ENCODE assay signal across 16 cellular contexts in genomic region chr11:69114811-69115523, GRCh38. TPM values are rescaled to one million over a fixed set of nuclear protein-coding genes. Genes with fewer than 3 reads are reported as not detected.
DNase-seq lines count a peak whose midpoint lies in the region; ATAC-seq and TF ChIP-seq lines count a peak whose summit lies in the region.
"Had no signal": no experiment of that assay in that cellular context is flagged by ENCODE, and none has a peak within 500 bp of the region (broad histone marks: within the 10 kb centered on the region; RNA-seq: fewer than 3 reads in every experiment).

No MANE protein-coding gene starts in this region.

- TF ChIP-seq CTCF in VCaP (conservative IDR thresholded peaks at IDR 0.05): no peak; the same call in 1 of the 2 replicates
- no peak for TF ChIP-seq CTCF in thyroid gland (IDR thresholded peaks at IDR 0.05)
- TF ChIP-seq CTCF in natural killer cell (IDR thresholded peaks at IDR 0.05): no peak

- H3K4me3 ChIP-seq in thyroid gland (replicated peaks in 1 of 3): no peak overlapping the region
- H3K4me3 ChIP-seq: coronary artery had no signal

- H3K27me3 Mint-ChIP-seq in natural killer cell (ENCODE audit: low read depth in 2 of 2): no peaks in the 10 kb centered on the region
- H3K27me3 Mint-ChIP-seq: activated CD8-positive, alpha-beta T cell treated with anti-CD3 and anti-CD28 coated beads for 36 hours; activated naive CD8-positive, alpha-beta T cell; B cell had no signal

- H3K4me3 Mint-ChIP-seq in natural killer cell: no peak overlapping the region
- H3K4me3 Mint-ChIP-seq: activated CD8-positive, alpha-beta T cell treated with anti-CD3 and anti-CD28 coated beads for 36 hours; activated naive CD8-positive, alpha-beta T cell; activated T-cell treated with anti-CD3 and anti-CD28 coated beads, Interleukin-2, amount 50 U/mL, for 72 hours; B cell had no signal

- peaks cover 0 to 6% of the 10 kb centered on the region in 2 donors for H3K9me3 Mint-ChIP-seq in natural killer cell

- no peaks in the 10 kb centered on the region for H3K27me3 ChIP-seq in thyroid gland

- no peaks in the 10 kb centered on the region for H3K36me3 ChIP-seq in thyroid gland

- TF ChIP-seq RAD21 in Ishikawa (IDR thresholded peaks at IDR 0.05; ENCODE audit: low read depth): no peak

- peak; percentile 56 for ATAC-seq in left lobe of liver
- ATAC-seq in HG03159 (IDR thresholded peaks at IDR 0.05; ENCODE audit: unreplicated experiment): no peak
- ATAC-seq in natural killer cell: no peak
- ATAC-seq: activated CD8-positive, alpha-beta T cell treated with anti-CD3 and anti-CD28 coated beads for 36 hours; activated T-cell treated with anti-CD3 and anti-CD28 coated beads, Interleukin-2, amount 50 U/mL, for 72 hours had no signal

- WGBS in thyroid gland, 2 donors: 58 to 61% methylated on average over 20 to 21 of the region's 21 CpGs

- H3K27ac ChIP-seq in VCaP: peak overlapping the region; percentile 68
- peak overlapping the region; percentile 90 to 96 (median 93) for H3K27ac ChIP-seq in thyroid gland
- H3K27ac ChIP-seq: coronary artery had no signal

- no peaks in the 10 kb centered on the region for H3K4me1 Mint-ChIP-seq in natural killer cell
- H3K4me1 Mint-ChIP-seq: B cell had no signal

- H3K4me1 ChIP-seq in thyroid gland: peaks cover 20 to 29% of the 10 kb centered on the region in 2 donors

- TF ChIP-seq POLR2A in thyroid gland (IDR thresholded peaks at IDR 0.05): no peak

- H3K9me3 ChIP-seq in thyroid gland: no peaks in the 10 kb centered on the region

- no peak for TF ChIP-seq EP300 in Ishikawa (IDR thresholded peaks at IDR 0.05; ENCODE audit: borderline replicate concordance)

- intact Hi-C loops in thyroid gland (cut with DNase I) (no loop called here), natural killer cell (cut with micrococcal nuclease) (no loop called here)

- no peaks in the 10 kb centered on the region for H3K36me3 Mint-ChIP-seq in natural killer cell
- H3K36me3 Mint-ChIP-seq: activated naive CD8-positive, alpha-beta T cell had no signal

- no peak overlapping the region for H3K27ac Mint-ChIP-seq in natural killer cell
- H3K27ac Mint-ChIP-seq: activated CD8-positive, alpha-beta T cell treated with anti-CD3 and anti-CD28 coated beads for 36 hours; activated naive CD8-positive, alpha-beta T cell; activated T-cell treated with anti-CD3 and anti-CD28 coated beads, Interleukin-2, amount 50 U/mL, for 72 hours; B cell had no signal

- DNase-seq in left lobe of liver (ENCODE audit: low spot score) (peak; percentile 61), thyroid gland (peak; percentile 32 to 37), natural killer cell (no peak)
- DNase-seq in activated effector memory CD4-positive, alpha-beta T cell treated with Interleukin-2 at 50 U/mL for 16 hours: no peak
- DNase-seq: activated CD8-positive, alpha-beta T cell treated with anti-CD3 and anti-CD28 coated beads for 36 hours; activated T-cell treated with anti-CD3 and anti-CD28 coated beads, Interleukin-2, amount 50 U/mL, for 72 hours; hippocampal formation; NCI-H1417 treated with DMSO at 0.1 percent for 48 hours; NK-92 treated with Interleukin-12 subunit alpha and Interleukin-12 subunit beta, amount 100 ng/mL, for 24 hours; stimulated activated CD4-positive, alpha-beta T cell treated with anti-CD3 and anti-CD28 coated beads, Interleukin-4, amount 100 ng/mL, for 1 hour had no signal

TF ChIP-seq in Ishikawa, 13 proteins besides CTCF, POLR2A, EP300 and RAD21:
- TF ChIP-seq TAF1 (IDR thresholded peaks at IDR 0.05; ENCODE audit: low read depth) (no peak), ZBTB7A (IDR thresholded peaks at IDR 0.05; ENCODE audit: low read depth) (0 out of 2 replicates have a peak, but pooled peaks have one; percentile 75)

RNA-seq across cellular contexts. Expression of gene SMIM38, which starts 40.8 kb away (rescaled TPM):
- not detected for total RNA-seq in left lobe of liver
- total RNA-seq in thyroid gland: 1 to 10 TPM in 2 of 4 donors, under 1 TPM in 1, not detected in 1; 0.45 to 2.3 (median 2.0) TPM
- under 1 TPM; 0.23 to 0.42 (median 0.40) TPM for total RNA-seq in natural killer cell

Comparison
In these comparisons a context has a peak if more than half of its experiments do, and no peak if none do; other contexts are left out.
1. DNase-seq: peak in left lobe of liver (single experiment) and thyroid gland (2 of 2); none in natural killer cell (single experiment) and activated effector memory CD4-positive, alpha-beta T cell treated with Interleukin-2 at 50 U/mL for 16 hours (single experiment).